ENCODE assay signal across 8 cellular contexts in genomic region chr11:96207459-96208449, GRCh38.
DNase-seq lines count a peak whose midpoint lies in the region; ATAC-seq and TF ChIP-seq lines count a peak whose summit lies in the region.

No MANE protein-coding gene starts in this region.

- H3K4me3 ChIP-seq in Loucy (ENCODE audit: low read length, poor library complexity, severe bottlenecking): peak overlapping the region; percentile 65

- H3K9ac ChIP-seq in Loucy (ENCODE audit: low read depth, low read length, poor library complexity, severe bottlenecking): peak overlapping the region; percentile 58

- POLR2A ChIA-PET in MCF 10A (lab: Yijun Ruan, JAX): interaction anchor here (0.6 to 1.7 kb wide), 11 partner anchors 9 to 135 kb away, joined by 3 to 11 read pairs (median 4); partner anchors contain the start of gene MAML2

- H3K9me3 Mint-ChIP-seq in MCF 10A (ENCODE audit: unreplicated experiment): no peaks in the 10 kb centered on the region
- H3K9me3 Mint-ChIP-seq in nephron progenitor cell: no peaks in the 10 kb centered on the region

- no peaks in the 10 kb centered on the region for H3K9me3 ChIP-seq in Loucy (ENCODE audit: insufficient read depth, low read depth, low read length)

- CTCF ChIA-PET in MCF 10A (lab: Yijun Ruan, JAX): interaction anchor here (1.4 to 1.6 kb wide), 2 partner anchors 135 to 152 kb away, joined by 7 to 9 read pairs; partner anchors contain the start of gene MAML2

- no peak for ATAC-seq in HG02642 (IDR thresholded peaks at IDR 0.05; ENCODE audit: poor library complexity, unreplicated experiment)

- DNase-seq in DMS53 treated with DMSO at 0.1 percent for 48 hours (lab: John Stamatoyannopoulos, UW; ENCODE audit: unreplicated experiment): peak; percentile 72
- DNase-seq in MCF 10A (ENCODE audit: unreplicated experiment): peak; percentile 52
- no peak for DNase-seq in nephron progenitor cell
- no peak for DNase-seq in SW 1271 (lab: John Stamatoyannopoulos, UW)
- DNase-seq in stimulated activated CD4-positive, alpha-beta T cell treated with anti-CD3 and anti-CD28 coated beads, Interleukin-1b, Interleukin-23, amount 100 ng/mL, for 48 hours: no peak
- no peak for DNase-seq in cerebellar nuclear complex (lab: John Stamatoyannopoulos, UW)

- H3K36me3 Mint-ChIP-seq in MCF 10A (ENCODE audit: insufficient read depth, unreplicated experiment) (no peaks in the 10 kb centered on the region), nephron progenitor cell (ENCODE audit: low read depth) (no peaks in the 10 kb centered on the region)

- H3K9me2 ChIP-seq in Loucy (replicated peaks; ENCODE audit: low read depth, low read length): no peaks in the 10 kb centered on the region

- H3K4me1 Mint-ChIP-seq in MCF 10A (ENCODE audit: insufficient read depth, unreplicated experiment) (peaks cover 36% of the 10 kb centered on the region), nephron progenitor cell (peaks cover 78% of the 10 kb centered on the region)

- peak overlapping the region; percentile 6 for H3K4me3 Mint-ChIP-seq in MCF 10A (ENCODE audit: unreplicated experiment)
- peak overlapping the region; percentile 0 for H3K4me3 Mint-ChIP-seq in nephron progenitor cell

- no peaks in the 10 kb centered on the region for H3K27me3 ChIP-seq in Loucy (ENCODE audit: insufficient read depth, low read length, poor library complexity, severe bottlenecking)

- peak overlapping the region; percentile 77 for H2AFZ ChIP-seq in Loucy (ENCODE audit: low read length)

- peaks cover 34% of the 10 kb centered on the region for H3K4me1 ChIP-seq in Loucy (ENCODE audit: insufficient read depth, low read length, poor library complexity, severe bottlenecking)

- no TSS peak for BruUV-seq in MCF 10A (replicated peaks; lab: Mats Ljungman, UMichigan)

- peaks cover 12% of the 10 kb centered on the region for H3F3A ChIP-seq in Loucy (ENCODE audit: low read depth)

- H3K36me3 ChIP-seq in Loucy (ENCODE audit: insufficient read depth, low read length): no peaks in the 10 kb centered on the region

- H3K27ac Mint-ChIP-seq in MCF 10A (ENCODE audit: low read depth, unreplicated experiment) (peak overlapping the region; percentile 81), nephron progenitor cell (peak overlapping the region; percentile 91)

- H3K27me3 Mint-ChIP-seq in MCF 10A (ENCODE audit: insufficient read depth, unreplicated experiment) (no peaks in the 10 kb centered on the region), nephron progenitor cell (ENCODE audit: low read depth, poor library complexity) (no peaks in the 10 kb centered on the region)

- peak overlapping the region; percentile 69 for H3K4me2 ChIP-seq in Loucy (ENCODE audit: low read depth, low read length, poor library complexity, severe bottlenecking)

- TF ChIP-seq CTCF in Loucy (conservative IDR thresholded peaks at IDR 0.05; ENCODE audit: low read length): no peak
- TF ChIP-seq CTCF in MCF 10A (IDR thresholded peaks at IDR 0.05; ENCODE audit: unreplicated experiment): no peak
- TF ChIP-seq CTCF in nephron progenitor cell (IDR thresholded peaks at IDR 0.05): no peak

- no peaks in the 10 kb centered on the region for H3K79me2 ChIP-seq in Loucy (ENCODE audit: insufficient read depth, low read length)

- intact Hi-C loops in MCF 10A (cut with micrococcal nuclease): no loop called here

- H4K20me1 ChIP-seq in Loucy (ENCODE audit: insufficient read depth, low read length, poor library complexity, severe bottlenecking): no peaks in the 10 kb centered on the region

Comparison
In these comparisons a context has a peak if more than half of its experiments do, and no peak if none do; other contexts are left out.
1. DNase-seq: peak in DMS53 treated with DMSO at 0.1 percent for 48 hours (single experiment) and MCF 10A (single experiment); none in nephron progenitor cell (single experiment), SW 1271 (0 of 2), stimulated activated CD4-positive, alpha-beta T cell treated with anti-CD3 and anti-CD28 coated beads, Interleukin-1b, Interleukin-23, amount 100 ng/mL, for 48 hours (single experiment) and cerebellar nuclear complex (0 of 2).